ENCODE assay signal across 12 cellular contexts in the genomic region with DNA sequence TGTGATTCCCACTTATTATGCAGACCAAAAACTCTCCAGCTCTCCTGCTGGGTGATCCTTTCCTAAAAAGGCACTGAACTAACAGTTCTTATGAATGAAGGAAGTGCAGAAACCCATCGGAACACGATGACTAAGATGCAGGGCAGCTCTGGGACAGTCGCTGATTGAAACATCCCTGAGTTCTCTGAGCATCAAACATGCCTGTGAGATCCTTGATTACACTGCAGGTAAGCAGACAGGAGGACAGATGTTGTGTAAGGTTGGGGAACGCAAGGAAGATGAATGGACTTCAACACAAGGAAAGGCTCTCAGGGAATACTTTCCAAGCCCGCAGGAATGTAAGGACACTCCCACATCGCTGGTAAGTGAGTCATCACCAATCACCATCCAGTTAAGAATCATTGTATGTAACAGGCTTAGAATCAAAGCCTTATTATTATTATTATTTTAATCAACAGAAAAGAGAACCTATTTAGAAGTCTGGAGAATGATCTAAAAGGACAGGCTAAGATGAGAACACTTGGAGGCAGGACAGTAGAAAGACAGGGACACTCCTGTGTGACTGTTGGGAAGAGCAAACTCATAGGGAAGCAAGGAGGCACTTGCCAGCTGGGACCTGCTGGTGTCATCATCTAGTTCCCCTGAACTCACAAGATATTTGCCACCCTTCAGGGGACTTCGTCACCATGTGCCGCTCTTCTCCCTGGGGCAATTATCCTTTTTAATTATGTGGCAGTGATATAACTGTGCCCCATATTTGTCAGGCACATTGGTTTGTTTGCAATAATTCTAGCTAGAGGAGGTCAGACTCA. TPM values are rescaled to one million over a fixed set of nuclear protein-coding genes. Genes with fewer than 3 reads are reported as not detected.
DNase-seq lines count a peak whose midpoint lies in the region; ATAC-seq and TF ChIP-seq lines count a peak whose summit lies in the region.
"Had no signal": no experiment of that assay in that cellular context is flagged by ENCODE, and none has a peak within 500 bp of the region (broad histone marks: within the 10 kb centered on the region; RNA-seq: fewer than 3 reads in every experiment).

No MANE protein-coding gene starts in this region.

- no peaks in the 10 kb centered on the region for H3K4me1 ChIP-seq in lung (ENCODE audit: control insufficient read depth in 2 of 2, insufficient read depth in 2 of 2, low read length in 2 of 2)
- no peaks in the 10 kb centered on the region for H3K4me1 ChIP-seq in CD8-positive, alpha-beta memory T cell (ENCODE audit: insufficient read depth, low read length)
- no peaks in the 10 kb centered on the region for H3K4me1 ChIP-seq in CD8-positive, alpha-beta T cell (ENCODE audit: insufficient read depth, low read length)

- WGBS in lung, 2 donors: 66 to 83% methylated on average over 8 of the region's 8 CpGs

- H3K36me3 ChIP-seq in lung (ENCODE audit: control insufficient read depth in 2 of 2, insufficient read depth in 2 of 2, low read length in 2 of 2): no peaks in the 10 kb centered on the region
- H3K36me3 ChIP-seq in CD8-positive, alpha-beta memory T cell (ENCODE audit: insufficient read depth, low read length): no peaks in the 10 kb centered on the region
- H3K36me3 ChIP-seq in CD8-positive, alpha-beta T cell (ENCODE audit: insufficient read depth, low read length): no peaks in the 10 kb centered on the region

- TF ChIP-seq CTCF in chondrocyte (IDR thresholded peaks at IDR 0.05) (no peak), lung (IDR thresholded peaks at IDR 0.05; ENCODE audit: control extremely low read depth, extremely low read depth) (no peak)
- no peak for TF ChIP-seq CTCF in CD8-positive, alpha-beta T cell (IDR thresholded peaks at IDR 0.05)

- H3K27ac Mint-ChIP-seq in chondrocyte (ENCODE audit: unreplicated experiment): peak overlapping the region; percentile 72
- no peak overlapping the region for H3K27ac Mint-ChIP-seq in CD8-positive, alpha-beta memory T cell
- no peak overlapping the region for H3K27ac Mint-ChIP-seq in CD8-positive, alpha-beta T cell
- H3K27ac Mint-ChIP-seq: CD4-positive, alpha-beta memory T cell had no signal

- no peak; the same call in 1 of the 2 replicates for TF ChIP-seq EP300 in Ishikawa (IDR thresholded peaks at IDR 0.05; ENCODE audit: borderline replicate concordance)

- intact Hi-C loops in CD8-positive, alpha-beta T cell (cut with DNase I, micrococcal nuclease): loop anchor here in 1 of 2 experiments (10.0 kb wide), 1 partner anchor 455 kb away; no protein-coding TSS in a partner anchor

- CTCF ChIA-PET in CD8-positive, alpha-beta memory T cell (lab: Charles Lee): interaction anchor here (1.2 kb wide), 1 partner anchor 10 kb away, joined by 3 read pairs; no protein-coding TSS in a partner anchor
- CTCF ChIA-PET in CD8-positive, alpha-beta T cell (lab: Charles Lee): interaction anchor here (0.8 to 1.3 kb wide), 4 partner anchors 10 to 160 kb away, joined by 3 to 4 read pairs (median 4); no protein-coding TSS in a partner anchor

- no peaks in the 10 kb centered on the region for H3K9me3 ChIP-seq in lung (ENCODE audit: control insufficient read depth in 2 of 2, insufficient read depth in 1 of 2, low read length in 1 of 2)
- no peaks in the 10 kb centered on the region for H3K9me3 ChIP-seq in CD8-positive, alpha-beta memory T cell (ENCODE audit: low read length)
- H3K9me3 ChIP-seq in CD8-positive, alpha-beta T cell (ENCODE audit: low read length): no peaks in the 10 kb centered on the region

- POLR2A ChIA-PET in CD8-positive, alpha-beta memory T cell (lab: Charles Lee): no interaction called here
- POLR2A ChIA-PET in CD8-positive, alpha-beta T cell (lab: Charles Lee): no interaction called here

- H3K27me3 Mint-ChIP-seq in chondrocyte (ENCODE audit: low read depth): no peaks in the 10 kb centered on the region
- peaks cover 29 to 66% of the 10 kb centered on the region in 2 donors for H3K27me3 Mint-ChIP-seq in CD8-positive, alpha-beta memory T cell
- H3K27me3 Mint-ChIP-seq in CD8-positive, alpha-beta T cell (ENCODE audit: low read depth): peaks cover 19% of the 10 kb centered on the region

- DNase-seq in AG08395 (ENCODE audit: low spot score): peak; percentile 87
- no peak for DNase-seq in chondrocyte (ENCODE audit: low spot score)
- no peak for DNase-seq in lung (ENCODE audit: low spot score)
- no peak for DNase-seq in stimulated activated CD4-positive, alpha-beta T cell treated with anti-CD3 and anti-CD28 coated beads, Interleukin-2, amount 100 ng/mL, for 48 hours
- DNase-seq in CD8-positive, alpha-beta memory T cell: no peak
- no peak for DNase-seq in COR-L47 (lab: John Stamatoyannopoulos, UW)
- DNase-seq in CD8-positive, alpha-beta T cell: no peak
- DNase-seq: activated T-cell treated with anti-CD3 and anti-CD28 coated beads, Interleukin-2, amount 50 U/mL, for 48 hours; CD4-positive, alpha-beta memory T cell; NCI-H1436 treated with DMSO at 0.1 percent for 48 hours had no signal

- H3K36me3 Mint-ChIP-seq in chondrocyte (ENCODE audit: low read depth): no peaks in the 10 kb centered on the region
- H3K36me3 Mint-ChIP-seq in CD8-positive, alpha-beta memory T cell: no peaks in the 10 kb centered on the region
- no peaks in the 10 kb centered on the region for H3K36me3 Mint-ChIP-seq in CD8-positive, alpha-beta T cell
- H3K36me3 Mint-ChIP-seq: CD4-positive, alpha-beta memory T cell had no signal

- H3K9me3 Mint-ChIP-seq in chondrocyte (ENCODE audit: low read depth): no peaks in the 10 kb centered on the region
- no peaks in the 10 kb centered on the region for H3K9me3 Mint-ChIP-seq in CD8-positive, alpha-beta memory T cell
- no peaks in the 10 kb centered on the region for H3K9me3 Mint-ChIP-seq in CD8-positive, alpha-beta T cell
- H3K9me3 Mint-ChIP-seq: CD4-positive, alpha-beta memory T cell; nephron had no signal

- H3K4me1 Mint-ChIP-seq in chondrocyte (ENCODE audit: low read depth): peaks cover 24% of the 10 kb centered on the region
- no peaks in the 10 kb centered on the region for H3K4me1 Mint-ChIP-seq in CD8-positive, alpha-beta memory T cell
- H3K4me1 Mint-ChIP-seq in CD8-positive, alpha-beta T cell (ENCODE audit: low read depth): no peaks in the 10 kb centered on the region

- H3K27me3 ChIP-seq in lung (ENCODE audit: control insufficient read depth, insufficient read depth): no peaks in the 10 kb centered on the region
- no peaks in the 10 kb centered on the region for H3K27me3 ChIP-seq in CD8-positive, alpha-beta memory T cell (ENCODE audit: insufficient read depth, low read length, poor library complexity, severe bottlenecking)
- H3K27me3 ChIP-seq in CD8-positive, alpha-beta T cell (ENCODE audit: insufficient read depth, low read length): no peaks in the 10 kb centered on the region

- ATAC-seq in lung (ENCODE audit: insufficient read depth, low FRiP score): peak; percentile 42
- ATAC-seq in CD8-positive, alpha-beta T cell: no peak

- no peak overlapping the region for H3K4me3 ChIP-seq in lung
- no peak overlapping the region for H3K4me3 ChIP-seq in CD8-positive, alpha-beta memory T cell (ENCODE audit: low read length)
- H3K4me3 ChIP-seq in CD8-positive, alpha-beta T cell (ENCODE audit: low read depth, low read length): no peak overlapping the region

- no peak for TF ChIP-seq RAD21 in Ishikawa (IDR thresholded peaks at IDR 0.05; ENCODE audit: low read depth)

- peak overlapping the region; percentile 26 for H3K4me3 Mint-ChIP-seq in chondrocyte (ENCODE audit: unreplicated experiment)
- no peak overlapping the region for H3K4me3 Mint-ChIP-seq in CD8-positive, alpha-beta memory T cell
- no peak overlapping the region for H3K4me3 Mint-ChIP-seq in CD8-positive, alpha-beta T cell
- H3K4me3 Mint-ChIP-seq: CD4-positive, alpha-beta memory T cell; nephron had no signal

- no peak overlapping the region for H3K27ac ChIP-seq in lung (ENCODE audit: low read depth in 1 of 2, low read length in 1 of 2)
- no peak overlapping the region for H3K27ac ChIP-seq in CD8-positive, alpha-beta memory T cell (ENCODE audit: low read depth, low read length)
- H3K27ac ChIP-seq in CD8-positive, alpha-beta T cell (ENCODE audit: low read depth, low read length): no peak overlapping the region

TF ChIP-seq in Ishikawa, 13 proteins besides CTCF, POLR2A, EP300 and RAD21 (continues in another document):
- TF ChIP-seq EGR1 (IDR thresholded peaks at IDR 0.05) (no peak), NFIC (IDR thresholded peaks at IDR 0.05) (no peak), ZBTB7A (IDR thresholded peaks at IDR 0.05; ENCODE audit: low read depth) (no peak), TEAD4 (IDR thresholded peaks at IDR 0.05) (peak; percentile 90), CEBPB (IDR thresholded peaks at IDR 0.05) (peak; percentile 58; the same call in 1 of the 2 replicates), MAX (IDR thresholded peaks at IDR 0.05) (peak; percentile 10; the same call in 1 of the 2 replicates), CREB1 (IDR thresholded peaks at IDR 0.05; ENCODE audit: low read depth) (no peak), TAF1 (IDR thresholded peaks at IDR 0.05; ENCODE audit: low read depth) (no peak), USF1 (IDR thresholded peaks at IDR 0.05) (no peak)

RNA-seq across cellular contexts. Expression of gene TMEM158, which starts 26.0 kb away (rescaled TPM):
- total RNA-seq in chondrocyte (5.8 to 34.8 TPM (median 6.9 TPM) in 3 replicates), lung (1 to 10 TPM; 1.5 to 3.4 TPM)
- 1 to 10 TPM; 1.1 to 1.2 TPM for polyA plus RNA-seq in lung
- under 1 TPM; 0.11 to 0.13 TPM for total RNA-seq in CD8-positive, alpha-beta memory T cell
- polyA plus RNA-seq in CD8-positive, alpha-beta memory T cell: not detected
- not detected for total RNA-seq in CD8-positive, alpha-beta T cell
- total RNA-seq: CD4-positive, alpha-beta memory T cell had no signal
- polyA plus RNA-seq: CD4-positive, alpha-beta memory T cell had no signal

RNA-seq across cellular contexts. Expression of gene CDCP1, which starts 53.9 kb away (rescaled TPM):
- total RNA-seq in chondrocyte (0.15 to 0.48 TPM (median 0.18 TPM) in 3 replicates), lung (10 to 100 TPM in 1 of 2 donors, 1 to 10 TPM in 1; 1.6 to 20.7 TPM)
- polyA plus RNA-seq in lung: 1 to 10 TPM; 3.6 to 4.8 TPM
- total RNA-seq in CD8-positive, alpha-beta memory T cell: under 1 TPM; 0.71 to 0.96 TPM
- not detected for polyA plus RNA-seq in CD8-positive, alpha-beta memory T cell
- not detected for total RNA-seq in CD8-positive, alpha-beta T cell
